In genomic region chr16:11094838-11095565, GRCh38 we compare ENCODE assay signal across 10 cellular contexts.
DNase-seq lines count a peak whose midpoint lies in the region; ATAC-seq and TF ChIP-seq lines count a peak whose summit lies in the region.
"Had no signal": no experiment of that assay in that cellular context is flagged by ENCODE, and none has a peak within 500 bp of the region (broad histone marks: within the 10 kb centered on the region; RNA-seq: fewer than 3 reads in every experiment).

No MANE protein-coding gene starts in this region.

- H3K4me2 ChIP-seq in Karpas-422 (ENCODE audit: low read depth, low read length, poor library complexity, severe bottlenecking) = no peak overlapping the region

- no peaks in the 10 kb centered on the region for H3K79me2 ChIP-seq in Karpas-422 (ENCODE audit: low read length)

- H3K36me3 ChIP-seq in cardiac muscle cell (no peaks in the 10 kb centered on the region), right atrium auricular region (peaks cover 8% of the 10 kb centered on the region), mucosa of rectum (ENCODE audit: control insufficient read depth in 2 of 2, insufficient read depth in 2 of 2, low read length in 2 of 2) (peaks cover 0 to 6% of the 10 kb centered on the region in 2 donors), Karpas-422 (ENCODE audit: insufficient read depth, low read length) (no peaks in the 10 kb centered on the region)

- H3K9me3 Mint-ChIP-seq in activated CD8-positive, alpha-beta T cell treated with anti-CD3 and anti-CD28 coated beads for 36 hours = no peaks in the 10 kb centered on the region
- no peaks in the 10 kb centered on the region for H3K9me3 Mint-ChIP-seq in endothelial cell (ENCODE audit: unreplicated experiment)

- no peaks in the 10 kb centered on the region for H4K20me1 ChIP-seq in Karpas-422 (ENCODE audit: insufficient read depth, low read depth, low read length)

- H3K9me3 ChIP-seq in cardiac muscle cell (ENCODE audit: low read depth) (no peaks in the 10 kb centered on the region), right atrium auricular region (no peaks in the 10 kb centered on the region), mucosa of rectum (ENCODE audit: control insufficient read depth in 2 of 2, low read length in 2 of 2) (no peaks in the 10 kb centered on the region), Karpas-422 (ENCODE audit: low read length) (no peaks in the 10 kb centered on the region)
- H3K9me3 ChIP-seq: upper lobe of left lung had no signal

- no peak for DNase-seq in cardiac muscle cell (ENCODE audit: low read depth in 1 of 2, low spot score in 1 of 2)
- DNase-seq in right atrium auricular region (ENCODE audit: low spot score) = no peak
- DNase-seq in activated CD8-positive, alpha-beta T cell treated with anti-CD3 and anti-CD28 coated beads for 36 hours = peak; percentile 59
- no peak for DNase-seq in Karpas-422
- DNase-seq in endothelial cell (ENCODE audit: low spot score) = no peak
- DNase-seq: C1 segment of cervical spinal cord had no signal

- H3K27ac Mint-ChIP-seq in activated CD8-positive, alpha-beta T cell treated with anti-CD3 and anti-CD28 coated beads for 36 hours = peak overlapping the region; percentile 97
- no peak overlapping the region for H3K27ac Mint-ChIP-seq in endothelial cell (ENCODE audit: unreplicated experiment)

- no peaks in the 10 kb centered on the region for H3K9me2 ChIP-seq in Karpas-422 (replicated peaks; ENCODE audit: insufficient read depth, low read length)

- H3K9ac ChIP-seq in mucosa of rectum (ENCODE audit: low read depth in 1 of 2, low read length in 2 of 2) (peak overlapping the region in 1 of 2 donors; percentile 24), Karpas-422 (ENCODE audit: low read length) (no peak overlapping the region)

- CTCF ChIA-PET in activated CD8-positive, alpha-beta T cell treated with anti-CD3 and anti-CD28 coated beads for 36 hours (lab: Charles Lee) = interaction anchor here (0.8 to 1.9 kb wide), 13 partner anchors 8 to 277 kb away, joined by 3 to 10 read pairs (median 3); partner anchors contain the start of gene SOCS1

- H3K4me1 ChIP-seq in cardiac muscle cell (ENCODE audit: low read depth) (peaks cover 22% of the 10 kb centered on the region), right atrium auricular region (peaks cover 0 to 13% of the 10 kb centered on the region in 2 donors), mucosa of rectum (ENCODE audit: control insufficient read depth in 2 of 2, insufficient read depth in 2 of 2, low read length in 2 of 2) (peaks cover 11 to 18% of the 10 kb centered on the region in 2 donors), Karpas-422 (ENCODE audit: low read length) (peaks cover 11% of the 10 kb centered on the region; the same call in 1 of the 2 replicates)

- TF ChIP-seq CTCF in cardiac muscle cell (IDR thresholded peaks at IDR 0.05; ENCODE audit: low read depth, low read length) (no peak), right atrium auricular region (IDR thresholded peaks at IDR 0.05) (no peak), endothelial cell (IDR thresholded peaks at IDR 0.05; ENCODE audit: unreplicated experiment) (no peak)
- TF ChIP-seq CTCF in activated CD8-positive, alpha-beta T cell treated with anti-CD3 and anti-CD28 coated beads for 36 hours (IDR thresholded peaks at IDR 0.05) = no peak

- no peak overlapping the region for H3K4me3 ChIP-seq in cardiac muscle cell
- no peak overlapping the region for H3K4me3 ChIP-seq in right atrium auricular region
- no peak overlapping the region for H3K4me3 ChIP-seq in mucosa of rectum (ENCODE audit: low read length in 2 of 2)
- no peak overlapping the region for H3K4me3 ChIP-seq in Karpas-422 (ENCODE audit: low read length)
- H3K4me3 ChIP-seq: upper lobe of left lung had no signal

- intact Hi-C loops in activated CD8-positive, alpha-beta T cell treated with anti-CD3 and anti-CD28 coated beads for 36 hours (cut with micrococcal nuclease) = loop anchor here (1.0 to 10.0 kb wide), 6 partner anchors 19 to 157 kb away; no protein-coding TSS in a partner anchor

- POLR2A ChIA-PET in activated CD8-positive, alpha-beta T cell treated with anti-CD3 and anti-CD28 coated beads for 36 hours (lab: Charles Lee) = interaction anchor here (0.7 to 14.8 kb wide), 27 partner anchors 8 to 160 kb away, joined by 3 to 147 read pairs (median 4); partner anchors contain the start of gene SOCS1

- peaks cover 22% of the 10 kb centered on the region for H3K36me3 Mint-ChIP-seq in activated CD8-positive, alpha-beta T cell treated with anti-CD3 and anti-CD28 coated beads for 36 hours (ENCODE audit: low read depth)
- peaks cover 17% of the 10 kb centered on the region for H3K36me3 Mint-ChIP-seq in endothelial cell (ENCODE audit: low read depth, unreplicated experiment)

- no peak overlapping the region for H2AFZ ChIP-seq in Karpas-422 (ENCODE audit: low read length)

- H3K4me1 Mint-ChIP-seq in activated CD8-positive, alpha-beta T cell treated with anti-CD3 and anti-CD28 coated beads for 36 hours (ENCODE audit: low read depth) = peaks cover 67% of the 10 kb centered on the region
- H3K4me1 Mint-ChIP-seq in endothelial cell (ENCODE audit: unreplicated experiment) = peaks cover 22% of the 10 kb centered on the region

- peak overlapping the region; percentile 46 for H3K4me3 Mint-ChIP-seq in activated CD8-positive, alpha-beta T cell treated with anti-CD3 and anti-CD28 coated beads for 36 hours
- H3K4me3 Mint-ChIP-seq in endothelial cell (ENCODE audit: unreplicated experiment) = no peak overlapping the region

- no peaks in the 10 kb centered on the region for H3K27me3 Mint-ChIP-seq in activated CD8-positive, alpha-beta T cell treated with anti-CD3 and anti-CD28 coated beads for 36 hours
- H3K27me3 Mint-ChIP-seq in endothelial cell (ENCODE audit: unreplicated experiment) = no peaks in the 10 kb centered on the region

- peak overlapping the region; percentile 84 for H3K27ac ChIP-seq in cardiac muscle cell
- H3K27ac ChIP-seq in right atrium auricular region = no peak overlapping the region
- peak overlapping the region; percentile 13 to 34 for H3K27ac ChIP-seq in mucosa of rectum (ENCODE audit: low read depth in 2 of 2, low read length in 2 of 2)
- H3K27ac ChIP-seq in Karpas-422 (ENCODE audit: low read length) = no peak overlapping the region

- peak; percentile 52 for ATAC-seq in activated CD8-positive, alpha-beta T cell treated with anti-CD3 and anti-CD28 coated beads for 36 hours
- ATAC-seq in GM21381 (IDR thresholded peaks at IDR 0.05; ENCODE audit: unreplicated experiment) (no peak), HG02938 (IDR thresholded peaks at IDR 0.05; ENCODE audit: unreplicated experiment) (no peak)

- no peaks in the 10 kb centered on the region for H3K27me3 ChIP-seq in cardiac muscle cell
- no peaks in the 10 kb centered on the region for H3K27me3 ChIP-seq in right atrium auricular region
- H3K27me3 ChIP-seq in mucosa of rectum (ENCODE audit: control insufficient read depth in 2 of 2, insufficient read depth in 2 of 2, low read length in 2 of 2) = no peaks in the 10 kb centered on the region
- H3K27me3 ChIP-seq in Karpas-422 (ENCODE audit: low read length) = no peaks in the 10 kb centered on the region
- H3K27me3 ChIP-seq: upper lobe of left lung had no signal

Comparison
In these comparisons a context has a peak if more than half of its experiments do, and no peak if none do; other contexts are left out.
1. H3K27ac ChIP-seq: peak in cardiac muscle cell (single experiment) and mucosa of rectum (2 of 2); none in right atrium auricular region (0 of 2) and Karpas-422 (single experiment).